ENCODE assay signal across 18 cellular contexts in genomic region chr15:49171790-49172189, GRCh38. TPM values are rescaled to one million over a fixed set of nuclear protein-coding genes. Genes with fewer than 3 reads are reported as not detected.
A peak's percentile ranks its signal among the peaks of the same experiment; 100 is the strongest.
DNase-seq lines count a peak whose midpoint lies in the region; ATAC-seq, FAIRE-seq and TF ChIP-seq lines count a peak whose summit lies in the region.
"Had no signal": no experiment of that assay in that cellular context is flagged by ENCODE, and none has a peak within 500 bp of the region (broad histone marks: within the 10 kb centered on the region; RNA-seq: fewer than 3 reads in every experiment).

No MANE protein-coding gene starts in this region.

- H3K4me1 Mint-ChIP-seq in T-helper 17 cell: peaks cover 37% of the 10 kb centered on the region

- H3K9ac ChIP-seq in BLaER1 treated with 17β-estradiol and CSF1 and Interleukin-3, amounts not matched to agents 10 nM and 100 nM: peak overlapping the region in 2 of 11 experiments; percentile 87 to 94; a peak in 2 of 22 replicates
- H3K9ac ChIP-seq in fibroblast of lung (ENCODE audit: insufficient read depth, low read length) (no peak overlapping the region), kidney (ENCODE audit: low read length in 2 of 2) (no peak overlapping the region)

- DNase-seq in T-helper 17 cell: no peak
- DNase-seq in fibroblast of lung (ENCODE audit: low read depth in 2 of 2): no peak
- DNase-seq in WERI-Rb-1: no peak
- no peak for DNase-seq in kidney
- no peak for DNase-seq in midbrain (lab: John Stamatoyannopoulos, UW)
- DNase-seq in OCI-M1 (lab: John Stamatoyannopoulos, UW): no peak
- DNase-seq: activated B cell treated with CpG ODN at 0.5 μM for 24 hours, activated gamma-delta T cell, cerebellar nuclear complex, H7, hypothalamus, left ventricle myocardium inferior, NCI-H1105, testis had no signal

- H3K27ac ChIP-seq in BLaER1 treated with 17β-estradiol and CSF1 and Interleukin-3, amounts not matched to agents 10 nM and 100 nM: 0 out of 22 replicates have a peak overlapping the region, but pooled peaks of 1 of the 11 experiments have one; percentile 77
- no peak overlapping the region for H3K27ac ChIP-seq in DOHH2 (ENCODE audit: low read depth, low read length)
- no peak overlapping the region for H3K27ac ChIP-seq in fibroblast of lung (ENCODE audit: insufficient read depth, low read length)
- H3K27ac ChIP-seq in WERI-Rb-1: no peak overlapping the region
- no peak overlapping the region for H3K27ac ChIP-seq in kidney (ENCODE audit: low read depth in 2 of 2, low read length in 2 of 2)
- H3K27ac ChIP-seq: epithelial cell of prostate, left ventricle myocardium inferior, testis had no signal

- H3K4me3 ChIP-seq in BLaER1 treated with 17β-estradiol and CSF1 and Interleukin-3, amounts not matched to agents 10 nM and 100 nM: peak overlapping the region in 3 of 10 experiments; percentile 77 to 81 (median 79); a peak in 3 of 20 replicates
- H3K4me3 ChIP-seq in DOHH2 (ENCODE audit: low read length) (peak overlapping the region; percentile 92), fibroblast of lung (replicated peaks in 1 of 4; ENCODE audit: control extremely low read depth in 1 of 4, insufficient read depth in 1 of 4, low read depth in 3 of 4, low read length in 4 of 4) (peak overlapping the region in 1 of 4 experiments; percentile 77), WERI-Rb-1 (ENCODE audit: low read depth, low read length) (no peak overlapping the region), kidney (ENCODE audit: low read length in 2 of 2) (no peak overlapping the region)

- intact Hi-C loops in kidney (cut with DNase I): no loop called here

- no peaks in the 10 kb centered on the region for H3K27me3 ChIP-seq in BLaER1 treated with 17β-estradiol and CSF1 and Interleukin-3, amounts not matched to agents 10 nM and 100 nM
- H3K27me3 ChIP-seq in DOHH2 (ENCODE audit: control insufficient read depth, low read length) (no peaks in the 10 kb centered on the region), fibroblast of lung (ENCODE audit: control insufficient read depth, insufficient read depth, low read length) (no peaks in the 10 kb centered on the region), WERI-Rb-1 (ENCODE audit: insufficient read depth, low read depth, severe bottlenecking) (no peaks in the 10 kb centered on the region)
- H3K27me3 ChIP-seq: testis had no signal

- H3K27ac Mint-ChIP-seq in T-helper 17 cell: peak overlapping the region; percentile 99
- H3K27ac Mint-ChIP-seq: activated B cell treated with CpG ODN at 0.5 μM for 24 hours had no signal

- no peaks in the 10 kb centered on the region for H3K9me2 ChIP-seq in DOHH2 (replicated peaks; ENCODE audit: control insufficient read depth, low read length)

- peaks cover 14 to 22% (median 17%) of the 10 kb centered on the region in 10 experiments for H3K4me1 ChIP-seq in BLaER1 treated with 17β-estradiol and CSF1 and Interleukin-3, amounts not matched to agents 10 nM and 100 nM
- H3K4me1 ChIP-seq in DOHH2 (ENCODE audit: control insufficient read depth, low read length): peaks cover 23% of the 10 kb centered on the region
- peaks cover 3% of the 10 kb centered on the region for H3K4me1 ChIP-seq in fibroblast of lung (ENCODE audit: control insufficient read depth, extremely low read depth, insufficient read depth, low read length)
- H3K4me1 ChIP-seq in kidney (ENCODE audit: control insufficient read depth in 1 of 2, insufficient read depth in 1 of 2, low read depth in 1 of 2, low read length in 2 of 2): peaks cover 5% of the 10 kb centered on the region in 2 donors
- H3K4me1 ChIP-seq: testis had no signal

- H3F3A ChIP-seq in DOHH2 (ENCODE audit: control insufficient read depth, insufficient read depth): peaks cover 6% of the 10 kb centered on the region

- peaks cover 0 to 25% (median 20%) of the 10 kb centered on the region in 11 experiments; a peak in 19 of 22 replicates for H3K9me3 ChIP-seq in BLaER1 treated with 17β-estradiol and CSF1 and Interleukin-3, amounts not matched to agents 10 nM and 100 nM (replicated peaks in 1 of 11)
- H3K9me3 ChIP-seq in DOHH2 (ENCODE audit: control insufficient read depth, insufficient read depth, low read length) (no peaks in the 10 kb centered on the region), T-helper 17 cell (ENCODE audit: control insufficient read depth, low read length, poor library complexity, severe bottlenecking) (no peaks in the 10 kb centered on the region), fibroblast of lung (ENCODE audit: control insufficient read depth, insufficient read depth, low read depth, low read length) (no peaks in the 10 kb centered on the region), WERI-Rb-1 (ENCODE audit: severe bottlenecking) (no peaks in the 10 kb centered on the region), kidney (ENCODE audit: control insufficient read depth in 1 of 2, low read length in 2 of 2) (no peaks in the 10 kb centered on the region)
- H3K9me3 ChIP-seq: left ventricle myocardium inferior, testis had no signal

- no peak overlapping the region for H2AFZ ChIP-seq in fibroblast of lung (ENCODE audit: low read length)

- H3K4me2 ChIP-seq in BLaER1 treated with 17β-estradiol and CSF1 and Interleukin-3, amounts not matched to agents 10 nM and 100 nM: peak overlapping the region; percentile 55 to 93 (median 86); a peak in 19 of 22 replicates
- H3K4me2 ChIP-seq in DOHH2 (ENCODE audit: low read length) (peak overlapping the region; percentile 62), fibroblast of lung (ENCODE audit: extremely low read depth, insufficient read depth, low read length) (peak overlapping the region; percentile 9)

- TF ChIP-seq CTCF in DOHH2 (IDR thresholded peaks at IDR 0.05; ENCODE audit: low read depth, low read length, poor library complexity, severe bottlenecking) (no peak), fibroblast of lung (conservative IDR thresholded peaks at IDR 0.05 in 1 of 2, IDR thresholded peaks at IDR 0.05 in 1 of 2; ENCODE audit: low read depth in 1 of 2, low read length in 2 of 2) (no peak), WERI-Rb-1 (IDR thresholded peaks at IDR 0.05; ENCODE audit: low read depth, low read length) (no peak), kidney (IDR thresholded peaks at IDR 0.05; ENCODE audit: borderline replicate concordance, extremely low read depth, insufficient read depth) (no peak)

- H3K79me2 ChIP-seq in DOHH2 (ENCODE audit: control insufficient read depth, low read length) (peaks cover 54% of the 10 kb centered on the region), fibroblast of lung (ENCODE audit: control insufficient read depth, insufficient read depth, low read length) (peaks cover 28% of the 10 kb centered on the region)

- peaks cover 0 to 16% (median 9%) of the 10 kb centered on the region in 11 experiments; a peak in 7 of 22 replicates for H3K36me3 ChIP-seq in BLaER1 treated with 17β-estradiol and CSF1 and Interleukin-3, amounts not matched to agents 10 nM and 100 nM
- H3K36me3 ChIP-seq in DOHH2 (ENCODE audit: control insufficient read depth, low read length): peaks cover 6% of the 10 kb centered on the region; the same call in 1 of the 2 replicates
- H3K36me3 ChIP-seq in fibroblast of lung (ENCODE audit: control insufficient read depth, insufficient read depth, low read length): no peaks in the 10 kb centered on the region
- no peaks in the 10 kb centered on the region for H3K36me3 ChIP-seq in WERI-Rb-1
- H3K36me3 ChIP-seq in kidney (ENCODE audit: control insufficient read depth in 1 of 2, insufficient read depth in 2 of 2, low read length in 2 of 2): no peaks in the 10 kb centered on the region
- H3K36me3 ChIP-seq: left ventricle myocardium inferior had no signal

- no peak for ATAC-seq in T-helper 17 cell
- ATAC-seq: Right ventricle myocardium inferior had no signal

- H3K4me3 Mint-ChIP-seq in T-helper 17 cell: peak overlapping the region; percentile 70

- no peak for FAIRE-seq in kidney (lab: Jason Lieb, UNC)

- no peaks in the 10 kb centered on the region for H4K20me1 ChIP-seq in BLaER1 treated with 17β-estradiol and CSF1 and Interleukin-3, amounts not matched to agents 10 nM and 100 nM
- H4K20me1 ChIP-seq in DOHH2 (ENCODE audit: control insufficient read depth, insufficient read depth, low read depth, low read length) (no peaks in the 10 kb centered on the region), fibroblast of lung (ENCODE audit: control insufficient read depth, extremely low read depth, insufficient read depth, low read length) (no peaks in the 10 kb centered on the region)

- H3K36me3 Mint-ChIP-seq in T-helper 17 cell (ENCODE audit: low read depth): peaks cover 2% of the 10 kb centered on the region

- no peaks in the 10 kb centered on the region for H3K27me3 Mint-ChIP-seq in T-helper 17 cell
- H3K27me3 Mint-ChIP-seq: activated B cell treated with CpG ODN at 0.5 μM for 24 hours had no signal

RNA-seq across cellular contexts. Expression of gene GALK2, which starts 1.7 kb away (rescaled TPM):
- total RNA-seq in T-helper 17 cell (10 to 100 TPM; 23.3 to 25.2 TPM), fibroblast of lung (62.4 and 74.5 TPM in 2 replicates), kidney (40.6 TPM)
- polyA plus RNA-seq in fibroblast of lung (35.0 and 37.5 TPM in 2 replicates), kidney (ENCODE audit: insufficient read depth, low read depth, low replicate concordance) (36.4 TPM)
- 25.4 and 26.0 TPM in 2 replicates for polyA plus RNA-seq in fibroblast of lung (2012)
- polyA minus RNA-seq in fibroblast of lung (ENCODE audit: low replicate concordance): 19.6 and 24.5 TPM in 2 replicates

RNA-seq across cellular contexts. Expression of gene COPS2, which starts 16.4 kb away (rescaled TPM):
- 100 to 1,000 TPM in 1 of 2 donors, 10 to 100 TPM in 1; 95.8 to 107 TPM for total RNA-seq in T-helper 17 cell
- total RNA-seq in fibroblast of lung: 92.2 and 103 TPM in 2 replicates
- 84.9 and 98.1 TPM in 2 replicates for polyA plus RNA-seq in fibroblast of lung
- polyA plus RNA-seq in fibroblast of lung (2012): 78.4 and 82.5 TPM in 2 replicates
- 3.1 and 4.1 TPM in 2 replicates for polyA minus RNA-seq in fibroblast of lung (ENCODE audit: low replicate concordance)
- total RNA-seq in kidney: 60.1 TPM
- 42.6 TPM for polyA plus RNA-seq in kidney (ENCODE audit: insufficient read depth, low read depth, low replicate concordance)

Comparison
In these comparisons a context has a peak if more than half of its experiments do, and no peak if none do; other contexts are left out.
1. H3K4me2 ChIP-seq: peak in every context shown above with its lines; median percentile 86 in BLaER1 treated with 17β-estradiol and CSF1 and Interleukin-3, amounts not matched to agents 10 nM and 100 nM; 62 in DOHH2; 9 in fibroblast of lung.